Comparison of ENCODE assay signal across 14 cellular contexts in the genomic region with DNA sequence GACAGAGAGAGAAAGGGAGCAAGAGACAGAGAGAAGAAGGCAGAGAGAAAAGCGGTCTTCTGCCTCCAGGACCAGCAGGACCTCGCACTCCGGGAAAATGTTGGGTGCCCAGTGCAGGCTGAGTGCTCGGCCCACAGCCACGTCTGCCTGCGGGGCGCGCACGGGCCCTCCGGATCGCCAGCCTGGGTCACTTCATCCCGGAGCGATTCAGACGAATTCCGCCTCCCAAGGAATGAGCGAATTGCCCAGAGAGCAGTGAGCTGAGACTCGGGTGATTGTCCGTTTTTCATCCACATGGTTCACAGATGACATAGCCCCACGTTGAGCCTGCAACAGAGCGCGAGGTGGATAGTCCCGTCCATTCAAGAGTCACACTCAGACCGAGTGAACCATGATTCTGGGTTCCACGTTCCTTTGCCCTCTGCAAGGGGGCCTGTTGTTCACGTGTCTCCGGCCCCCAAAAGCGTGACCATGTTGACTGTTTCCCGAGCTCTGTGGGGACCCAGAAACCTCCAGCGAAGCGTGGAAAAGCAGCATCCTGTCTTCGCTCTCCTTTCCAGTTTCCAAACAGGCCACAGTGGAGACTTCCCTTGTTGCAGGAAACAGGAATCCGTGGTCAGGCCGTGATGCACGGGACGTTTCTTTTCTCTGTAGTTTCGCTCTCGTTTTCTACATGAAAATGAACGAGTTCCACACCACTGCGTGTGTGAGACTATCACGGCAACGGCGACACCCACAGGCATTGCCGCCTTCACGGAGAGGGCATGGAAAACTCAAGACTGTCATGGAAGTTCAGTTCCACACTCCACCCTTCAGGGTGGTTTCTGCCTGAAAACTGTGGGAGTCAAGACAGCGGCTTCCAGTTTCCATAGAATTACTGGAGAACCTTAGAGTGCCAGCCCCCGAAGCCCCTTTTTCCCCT. TPM values are rescaled to one million over a fixed set of nuclear protein-coding genes. Genes with fewer than 3 reads are reported as not detected.
DNase-seq lines count a peak whose midpoint lies in the region; ATAC-seq and TF ChIP-seq lines count a peak whose summit lies in the region.
"Not testable (repeated sequence)": the region's sequence is repeated elsewhere in the genome, so short reads cannot be mapped to it uniquely, and the experiment has no call there.
"Had no signal": no experiment of that assay in that cellular context is flagged by ENCODE, and none has a peak within 500 bp of the region (broad histone marks: within the 10 kb centered on the region; RNA-seq: fewer than 3 reads in every experiment).

No MANE protein-coding gene starts in this region.

- ATAC-seq in activated B cell treated with CpG ODN at 0.5 μM for 24 hours (ENCODE audit: low read depth) = not testable (repeated sequence)
- ATAC-seq in stimulated activated naive B cell treated with anti-CD40 and anti-IgM and Interleukin-4, amounts not matched to agents 10 μg/mL and 1 μg/mL and 100 μg/mL, for 72 hours (replicated peaks) = peak; percentile 8 to 29

- not testable (repeated sequence) for H3K9me2 ChIP-seq in GM23248 (ENCODE audit: insufficient read depth)

- H3K27ac Mint-ChIP-seq in activated B cell treated with CpG ODN at 0.5 μM for 24 hours; glutamatergic neuron (ENCODE audit: unreplicated experiment); neural progenitor cell; stimulated activated naive B cell treated with anti-CD40 and anti-IgM and Interleukin-4, amounts not matched to agents 10 μg/mL and 1 μg/mL and 100 μg/mL, for 72 hours: not testable (repeated sequence)

- POLR2A ChIA-PET in activated B cell treated with CpG ODN at 0.5 μM for 24 hours (lab: Charles Lee) = not testable (repeated sequence)

- H3K27me3 Mint-ChIP-seq in activated B cell treated with CpG ODN at 0.5 μM for 24 hours (peaks cover 39% of the 10 kb centered on the region), glutamatergic neuron (ENCODE audit: unreplicated experiment) (peaks cover 39% of the 10 kb centered on the region), neural progenitor cell (ENCODE audit: insufficient read depth, low read depth) (peaks cover 62% of the 10 kb centered on the region)
- peaks cover 38 to 57% of the 10 kb centered on the region in 2 donors for H3K27me3 Mint-ChIP-seq in stimulated activated naive B cell treated with anti-CD40 and anti-IgM and Interleukin-4, amounts not matched to agents 10 μg/mL and 1 μg/mL and 100 μg/mL, for 72 hours

- not testable (repeated sequence) for H2AFZ ChIP-seq in ACC112 (ENCODE audit: low read length, unreplicated experiment)
- H2AFZ ChIP-seq in GM23248 = peak overlapping the region; percentile 86; the same call in 1 of the 2 replicates
- H2AFZ ChIP-seq in neural progenitor cell (replicated peaks) = peak overlapping the region; percentile 10

- not testable (repeated sequence) for H3K36me3 Mint-ChIP-seq in activated B cell treated with CpG ODN at 0.5 μM for 24 hours (ENCODE audit: low read depth); glutamatergic neuron (ENCODE audit: unreplicated experiment); neural progenitor cell
- peaks cover 10 to 21% of the 10 kb centered on the region in 2 donors for H3K36me3 Mint-ChIP-seq in stimulated activated naive B cell treated with anti-CD40 and anti-IgM and Interleukin-4, amounts not matched to agents 10 μg/mL and 1 μg/mL and 100 μg/mL, for 72 hours

- in situ Hi-C loops in GM23248 (cut with MboI); brain microvascular endothelial cell (cut with HindIII; ENCODE audit: low pct_ligation_motif_present, low sequenced_read_pairs): not testable (repeated sequence)

- not testable (repeated sequence) for H3F3A ChIP-seq in GM23248 (ENCODE audit: insufficient read depth)
- H3F3A ChIP-seq in neural progenitor cell (ENCODE audit: low read depth) = peaks cover 21% of the 10 kb centered on the region

- CTCF ChIA-PET in activated B cell treated with CpG ODN at 0.5 μM for 24 hours (lab: Charles Lee) = not testable (repeated sequence)

- H3K27ac ChIP-seq in ACC112 (ENCODE audit: low read depth, low read length); GM23248; brain microvascular endothelial cell; neural progenitor cell: not testable (repeated sequence)

- H3K9ac ChIP-seq in GM23248, neural progenitor cell: not testable (repeated sequence)

- 50% methylated on average over 46 of the region's 46 CpGs for WGBS in GM23248 (ENCODE audit: low coverage in 1 of 2, low lambda C conversion rate in 2 of 2, missing lambda C conversion rate in 2 of 2), 2 experiments

- H3K9me3 ChIP-seq in GM23248 (ENCODE audit: low read depth); neural progenitor cell (ENCODE audit: low read depth): not testable (repeated sequence)

- H3K36me3 ChIP-seq in ACC112 (ENCODE audit: insufficient read depth, low read length); GM23248 (ENCODE audit: low read depth); brain microvascular endothelial cell (replicated peaks); neural progenitor cell: not testable (repeated sequence)

- peaks cover 24% of the 10 kb centered on the region for H3K4me1 Mint-ChIP-seq in activated B cell treated with CpG ODN at 0.5 μM for 24 hours
- not testable (repeated sequence) for H3K4me1 Mint-ChIP-seq in glutamatergic neuron (ENCODE audit: low read depth, unreplicated experiment)
- H3K4me1 Mint-ChIP-seq in neural progenitor cell = peaks cover 14% of the 10 kb centered on the region
- H3K4me1 Mint-ChIP-seq in stimulated activated naive B cell treated with anti-CD40 and anti-IgM and Interleukin-4, amounts not matched to agents 10 μg/mL and 1 μg/mL and 100 μg/mL, for 72 hours = peaks cover 8 to 14% of the 10 kb centered on the region in 2 donors

- peaks cover 21% of the 10 kb centered on the region; the same call in 1 of the 2 replicates for H3K27me3 ChIP-seq in ACC112 (ENCODE audit: insufficient read depth, low read length)
- not testable (repeated sequence) for H3K27me3 ChIP-seq in GM23248 (replicated peaks; ENCODE audit: insufficient read depth); brain microvascular endothelial cell (replicated peaks)
- peaks cover 100% of the 10 kb centered on the region for H3K27me3 ChIP-seq in neural progenitor cell

- DNase-seq in GM23248; activated B cell treated with CpG ODN at 0.5 μM for 24 hours; brain microvascular endothelial cell; stimulated activated naive B cell treated with anti-CD40 and anti-IgM and Interleukin-4, amounts not matched to agents 10 μg/mL and 1 μg/mL and 100 μg/mL, for 72 hours: not testable (repeated sequence)
- DNase-seq in glutamatergic neuron = peak; percentile 43
- DNase-seq in left kidney (ENCODE audit: low read depth, low spot score) = peak; percentile 50
- DNase-seq in neural progenitor cell (ENCODE audit: low spot score) = peak; percentile 34

- H4K20me1 ChIP-seq in GM23248 (ENCODE audit: insufficient read depth) = not testable (repeated sequence)
- H4K20me1 ChIP-seq in neural progenitor cell (ENCODE audit: low read depth) = peaks cover 25% of the 10 kb centered on the region

- H3K4me1 ChIP-seq in ACC112 (ENCODE audit: control insufficient read depth, insufficient read depth, low read length, unreplicated experiment); GM23248 (ENCODE audit: insufficient read depth): not testable (repeated sequence)
- peaks cover 15% of the 10 kb centered on the region for H3K4me1 ChIP-seq in neural progenitor cell

- H3K79me2 ChIP-seq in ACC112 (ENCODE audit: control insufficient read depth, insufficient read depth, low read length, unreplicated experiment) (peaks cover 10% of the 10 kb centered on the region), GM23248 (ENCODE audit: insufficient read depth) (peaks cover 24% of the 10 kb centered on the region)
- not testable (repeated sequence) for H3K79me2 ChIP-seq in neural progenitor cell (ENCODE audit: low read depth)

- H3K9me3 Mint-ChIP-seq in activated B cell treated with CpG ODN at 0.5 μM for 24 hours (peaks cover 21% of the 10 kb centered on the region), glutamatergic neuron (ENCODE audit: unreplicated experiment) (peaks cover 34% of the 10 kb centered on the region), neural progenitor cell (peaks cover 34% of the 10 kb centered on the region)
- H3K9me3 Mint-ChIP-seq in stimulated activated naive B cell treated with anti-CD40 and anti-IgM and Interleukin-4, amounts not matched to agents 10 μg/mL and 1 μg/mL and 100 μg/mL, for 72 hours = peaks cover 24% of the 10 kb centered on the region in 2 donors

- TF ChIP-seq CTCF in activated B cell treated with CpG ODN at 0.5 μM for 24 hours (IDR thresholded peaks at IDR 0.05); brain microvascular endothelial cell (IDR thresholded peaks at IDR 0.05; ENCODE audit: low read depth, low read length, missing control alignments); glutamatergic neuron (IDR thresholded peaks at IDR 0.05; ENCODE audit: partially characterized antibody, unreplicated experiment); neural progenitor cell (IDR thresholded peaks at IDR 0.05): not testable (repeated sequence)

- H3K4me3 ChIP-seq in ACC112 (ENCODE audit: low read depth, low read length) = peak overlapping the region; percentile 81
- H3K4me3 ChIP-seq in GM23248 = peak overlapping the region; percentile 84; the same call in 1 of the 2 replicates
- peak overlapping the region; percentile 56 for H3K4me3 ChIP-seq in brain microvascular endothelial cell (ENCODE audit: low read depth, low read length)
- H3K4me3 ChIP-seq in neural progenitor cell = not testable (repeated sequence)

- H3K4me3 Mint-ChIP-seq in activated B cell treated with CpG ODN at 0.5 μM for 24 hours (peak overlapping the region; percentile 73), glutamatergic neuron (ENCODE audit: unreplicated experiment) (peak overlapping the region; percentile 61), neural progenitor cell (peak overlapping the region; percentile 56)
- peak overlapping the region; percentile 32 to 52 for H3K4me3 Mint-ChIP-seq in stimulated activated naive B cell treated with anti-CD40 and anti-IgM and Interleukin-4, amounts not matched to agents 10 μg/mL and 1 μg/mL and 100 μg/mL, for 72 hours

- intact Hi-C loops in activated B cell treated with CpG ODN at 0.5 μM for 24 hours (cut with micrococcal nuclease) = not testable (repeated sequence)

- not testable (repeated sequence) for H3K4me2 ChIP-seq in GM23248 (ENCODE audit: unreplicated experiment)
- H3K4me2 ChIP-seq in neural progenitor cell = peak overlapping the region; percentile 71

RNA-seq across cellular contexts. Expression of a gene that starts 3.9 kb away (rescaled TPM):
- total RNA-seq in GM23248 (2014; rRNA removed; shearing (Covaris generic)) = not detected in 2 replicates
- 0.11 TPM in 1 of 2 replicates, not detected in the other for polyA plus RNA-seq in GM23248 (2016; fragmentation: Nextera tagmentation; extraction: Ambion mirVana)
- total RNA-seq in activated B cell treated with CpG ODN at 0.5 μM for 24 hours = not detected in 2 replicates
- 0.47 TPM for total RNA-seq in glutamatergic neuron (ENCODE audit: unreplicated experiment)
- not detected in 2 replicates for total RNA-seq in neural progenitor cell (ENCODE audit: low replicate concordance)
- total RNA-seq: esophagus squamous epithelium, left lung, mucosa of gallbladder, omental fat pad, right lobe of liver had no signal
- polyA plus RNA-seq: BJ had no signal
